In the genomic region with DNA sequence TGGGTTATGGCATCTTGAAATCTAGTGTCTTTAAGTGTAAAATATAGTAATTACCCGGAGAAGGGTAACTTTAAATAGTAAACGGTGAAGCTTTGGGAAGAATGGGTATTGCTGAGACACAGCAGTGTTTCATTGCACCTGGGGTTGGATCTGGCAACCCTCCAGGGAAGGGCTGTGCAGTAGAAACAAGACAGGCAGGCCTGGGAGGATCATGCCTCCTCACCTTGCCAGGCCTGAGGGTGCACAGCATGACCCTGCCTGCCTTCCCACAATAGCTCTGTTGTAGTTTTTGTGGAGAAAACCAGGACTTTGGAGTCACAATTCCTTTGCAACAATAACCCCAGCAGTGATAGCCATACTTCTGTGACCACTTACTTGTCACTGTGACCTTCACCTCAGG, we compare ENCODE assay signal across 21 cellular contexts.
DNase-seq lines count a peak whose midpoint lies in the region; ATAC-seq and TF ChIP-seq lines count a peak whose summit lies in the region.
"Had no signal": no experiment of that assay in that cellular context is flagged by ENCODE, and none has a peak within 500 bp of the region (broad histone marks: within the 10 kb centered on the region; RNA-seq: fewer than 3 reads in every experiment).

No MANE protein-coding gene starts in this region.

- no peak for TF ChIP-seq POLR2A in gastrocnemius medialis (IDR thresholded peaks at IDR 0.05)

- H3K9me3 ChIP-seq in esophagus (ENCODE audit: control insufficient read depth in 2 of 2, insufficient read depth in 1 of 2, low read depth in 1 of 2, low read length in 1 of 2): no peaks in the 10 kb centered on the region
- no peaks in the 10 kb centered on the region for H3K9me3 ChIP-seq in gastrocnemius medialis
- H3K9me3 ChIP-seq in GM23248 (ENCODE audit: low read depth): no peaks in the 10 kb centered on the region
- H3K9me3 ChIP-seq: colonic mucosa, right lobe of liver, transverse colon had no signal

- intact Hi-C loops in gastrocnemius medialis (cut with DNase I; ENCODE audit: low total_unique reads): no loop called here

- DNase-seq in NCI-H345 (lab: John Stamatoyannopoulos, UW): peak; percentile 32
- no peak for DNase-seq in NCI-H345 treated with DMSO at 0.1 percent for 48 hours (lab: John Stamatoyannopoulos, UW; ENCODE audit: unreplicated experiment)
- DNase-seq in NCI-H2196 (lab: John Stamatoyannopoulos, UW; ENCODE audit: unreplicated experiment): peak; percentile 53
- peak in 1 of 2 donors; percentile 56 for DNase-seq in gastrocnemius medialis
- no peak for DNase-seq in GM23248
- DNase-seq in iPS-NIHi7 (ENCODE audit: extremely low spot score): no peak
- DNase-seq in midbrain (lab: John Stamatoyannopoulos, UW): no peak
- DNase-seq: activated CD4-positive, alpha-beta memory T cell treated with anti-CD3 and anti-CD28 coated beads for 36 hours; activated naive CD4-positive, alpha-beta T cell treated with anti-CD3 and anti-CD28 coated beads, Interleukin-2, amount 10 ng/mL, durations not matched to agents 7 days and 5 days; activated T-cell treated with anti-CD3 and anti-CD28 coated beads, Interleukin-2, amount 50 U/mL, for 1 hour; colonic mucosa; DMS79; MV-4-11; NCI-H446 treated with DMSO at 0.1 percent for 48 hours; nucleus accumbens; right lobe of liver; stimulated activated naive CD4-positive, alpha-beta T cell treated with Interleukin-2 at 50 U/mL for 16 hours; transverse colon; WERI-Rb-1 had no signal

- H3K9me2 ChIP-seq in GM23248 (ENCODE audit: insufficient read depth): no peaks in the 10 kb centered on the region

- H3K36me3 ChIP-seq in esophagus (ENCODE audit: control insufficient read depth in 2 of 2, insufficient read depth in 2 of 2, low read length in 1 of 2): peaks cover 0 to 5% of the 10 kb centered on the region in 2 donors
- peaks cover 2 to 12% of the 10 kb centered on the region in 2 donors for H3K36me3 ChIP-seq in gastrocnemius medialis
- H3K36me3 ChIP-seq in GM23248 (ENCODE audit: low read depth): peaks cover 31% of the 10 kb centered on the region

- H3K4me1 ChIP-seq in esophagus (ENCODE audit: control insufficient read depth in 2 of 2, insufficient read depth in 2 of 2, low read length in 1 of 2): no peaks in the 10 kb centered on the region
- peaks cover 7 to 22% of the 10 kb centered on the region in 2 donors for H3K4me1 ChIP-seq in gastrocnemius medialis
- H3K4me1 ChIP-seq in GM23248 (ENCODE audit: insufficient read depth): peaks cover 6% of the 10 kb centered on the region
- H3K4me1 ChIP-seq: colonic mucosa, right lobe of liver had no signal

- H3K4me2 ChIP-seq in GM23248 (ENCODE audit: unreplicated experiment): no peak overlapping the region

- no peak overlapping the region for H3K9ac ChIP-seq in GM23248

- peak overlapping the region; percentile 55 to 65 for H3K27ac ChIP-seq in esophagus (ENCODE audit: low read depth in 2 of 2, low read length in 1 of 2)
- peak overlapping the region; percentile 8 to 54 (median 33) for H3K27ac ChIP-seq in gastrocnemius medialis
- no peak overlapping the region for H3K27ac ChIP-seq in GM23248
- H3K27ac ChIP-seq: colonic mucosa, HL-60, right lobe of liver, transverse colon, WERI-Rb-1 had no signal

- WGBS in esophagus, 2 donors: 53 to 56% methylated on average over 2 of the region's 2 CpGs
- 95 to 100% methylated on average over 2 of the region's 2 CpGs for WGBS in GM23248 (ENCODE audit: low coverage in 1 of 2, low lambda C conversion rate in 2 of 2, missing lambda C conversion rate in 2 of 2), 2 experiments

- H3K4me3 ChIP-seq in esophagus (ENCODE audit: low read depth in 1 of 2, low read length in 2 of 2): no peak overlapping the region
- no peak overlapping the region for H3K4me3 ChIP-seq in gastrocnemius medialis
- no peak overlapping the region for H3K4me3 ChIP-seq in GM23248
- H3K4me3 ChIP-seq: colonic mucosa, right lobe of liver, transverse colon had no signal

- no peaks in the 10 kb centered on the region for H3K27me3 ChIP-seq in esophagus (ENCODE audit: control insufficient read depth in 1 of 2, insufficient read depth in 2 of 2, low read length in 2 of 2)
- no peaks in the 10 kb centered on the region for H3K27me3 ChIP-seq in gastrocnemius medialis
- H3K27me3 ChIP-seq in GM23248 (replicated peaks; ENCODE audit: insufficient read depth): no peaks in the 10 kb centered on the region
- H3K27me3 ChIP-seq: colonic mucosa, right lobe of liver, transverse colon had no signal

- no peak overlapping the region for H2AFZ ChIP-seq in GM23248

- H3K79me2 ChIP-seq in GM23248 (ENCODE audit: insufficient read depth): no peaks in the 10 kb centered on the region; the same call in 1 of the 2 replicates

- H3F3A ChIP-seq in GM23248 (ENCODE audit: insufficient read depth): peaks cover 13% of the 10 kb centered on the region

- no peaks in the 10 kb centered on the region for H4K20me1 ChIP-seq in GM23248 (ENCODE audit: insufficient read depth)

- no peak for TF ChIP-seq CTCF in gastrocnemius medialis (IDR thresholded peaks at IDR 0.05 in 4 of 5, conservative IDR thresholded peaks at IDR 0.05 in 1 of 5)

- in situ Hi-C loops in gastrocnemius medialis (cut with MboI; ENCODE audit: low sequenced_read_pairs in 4 of 4): loop anchor here in 1 of 4 donors (10.0 to 25.0 kb wide), 2 partner anchors 63 to 219 kb away; partner anchors contain the start of gene ADSL
- in situ Hi-C loops in GM23248 (cut with MboI): no loop called here

- no peak for ATAC-seq in gastrocnemius medialis
- ATAC-seq: right lobe of liver had no signal

Comparison
In these comparisons a context has a peak if more than half of its experiments do, and no peak if none do; other contexts are left out.
1. DNase-seq: peak in NCI-H345 (single experiment) and NCI-H2196 (single experiment); none in NCI-H345 treated with DMSO at 0.1 percent for 48 hours (single experiment), GM23248 (single experiment), iPS-NIHi7 (single experiment) and midbrain (single experiment).